ENCODE assay signal across 10 cellular contexts in genomic region chr17:2048805-2049204, GRCh38. TPM values are rescaled to one million over a fixed set of nuclear protein-coding genes. Genes with fewer than 3 reads are reported as not detected.
DNase-seq lines count a peak whose midpoint lies in the region; ATAC-seq, FAIRE-seq and TF ChIP-seq lines count a peak whose summit lies in the region.
"Had no signal": no experiment of that assay in that cellular context is flagged by ENCODE, and none has a peak within 500 bp of the region (broad histone marks: within the 10 kb centered on the region; RNA-seq: fewer than 3 reads in every experiment).

No MANE protein-coding gene starts in this region.

- peak overlapping the region; percentile 60 to 82 (median 76) for H3K4me3 Mint-ChIP-seq in IgD-negative memory B cell
- H3K4me3 Mint-ChIP-seq in naive thymus-derived CD8-positive, alpha-beta T cell, result peak overlapping the region; percentile 34 to 79 (median 67)

- H3K27me3 Mint-ChIP-seq in IgD-negative memory B cell, result peaks cover 9% of the 10 kb centered on the region
- H3K27me3 Mint-ChIP-seq in naive thymus-derived CD8-positive, alpha-beta T cell, result peaks cover 0 to 12% (median 5%) of the 10 kb centered on the region in 5 donors

- H3K27ac ChIP-seq in brain microvascular endothelial cell, result no peak overlapping the region

- no peak for TF ChIP-seq CTCF in AG10803 (conservative IDR thresholded peaks at IDR 0.05; ENCODE audit: low read length)
- no peak for TF ChIP-seq CTCF in brain microvascular endothelial cell (IDR thresholded peaks at IDR 0.05; ENCODE audit: low read depth, low read length, missing control alignments)

- DNase-seq in AG10803 (ENCODE audit: low read depth), result no peak
- DNase-seq in brain microvascular endothelial cell, result no peak
- no peak for DNase-seq in naive thymus-derived CD8-positive, alpha-beta T cell
- no peak for DNase-seq in stimulated activated CD4-positive, alpha-beta T cell treated with anti-CD3 and anti-CD28 coated beads, Interleukin-12 subunit alpha, Interleukin-12 subunit beta, amount 100 ng/mL, for 4 hours
- no peak for DNase-seq in frontal cortex (ENCODE audit: low spot score in 2 of 2)
- DNase-seq in COR-L47 (lab: John Stamatoyannopoulos, UW), result no peak
- DNase-seq: activated CD4-positive, alpha-beta T cell treated with anti-CD3 and anti-CD28 coated beads, Interleukin-2, amount 50 U/mL, for 4 hours; NCI-H774 had no signal

- H3K27me3 ChIP-seq in brain microvascular endothelial cell (replicated peaks), result no peaks in the 10 kb centered on the region

- peaks cover 1% of the 10 kb centered on the region for H3K36me3 Mint-ChIP-seq in IgD-negative memory B cell
- peaks cover 0 to 6% (median 0%) of the 10 kb centered on the region in 3 donors for H3K36me3 Mint-ChIP-seq in naive thymus-derived CD8-positive, alpha-beta T cell

- no peak for FAIRE-seq in frontal cortex (lab: Jason Lieb, UNC)

- H3K4me3 ChIP-seq in AG10803 (ENCODE audit: low read length), result peak overlapping the region; percentile 77
- H3K4me3 ChIP-seq in brain microvascular endothelial cell (ENCODE audit: low read depth, low read length), result peak overlapping the region; percentile 67

- H3K27ac Mint-ChIP-seq in IgD-negative memory B cell, result peak overlapping the region in 1 of 3 donors; percentile 96
- H3K27ac Mint-ChIP-seq in naive thymus-derived CD8-positive, alpha-beta T cell, result peak overlapping the region in 6 of 10 donors; percentile 35 to 85 (median 62)

- no peaks in the 10 kb centered on the region for H3K9me3 Mint-ChIP-seq in IgD-negative memory B cell
- H3K9me3 Mint-ChIP-seq in naive thymus-derived CD8-positive, alpha-beta T cell, result no peaks in the 10 kb centered on the region

- no peaks in the 10 kb centered on the region for H3K36me3 ChIP-seq in brain microvascular endothelial cell (replicated peaks)

- POLR2A ChIA-PET in naive thymus-derived CD8-positive, alpha-beta T cell (lab: Charles Lee), result interaction anchor here (1.3 to 1.9 kb wide), 4 partner anchors 9 to 221 kb away, joined by 3 to 6 read pairs (median 4); no protein-coding TSS in a partner anchor

- no peak for ATAC-seq in naive thymus-derived CD8-positive, alpha-beta T cell
- ATAC-seq in GM21515 (IDR thresholded peaks at IDR 0.05; ENCODE audit: unreplicated experiment), result no peak

- peaks cover 3 to 6% (median 4%) of the 10 kb centered on the region in 3 donors for H3K4me1 Mint-ChIP-seq in IgD-negative memory B cell
- peaks cover 12 to 33% (median 24%) of the 10 kb centered on the region in 4 donors for H3K4me1 Mint-ChIP-seq in naive thymus-derived CD8-positive, alpha-beta T cell

- in situ Hi-C loops in brain microvascular endothelial cell (cut with HindIII; ENCODE audit: low pct_ligation_motif_present, low sequenced_read_pairs), result no loop called here

RNA-seq across cellular contexts. Expression of gene HIC1, which starts 6.1 kb away (rescaled TPM):
- polyA plus RNA-seq in IgD-negative memory B cell, result 0.88 TPM
- 1 to 10 TPM; 1.5 to 1.6 TPM for total RNA-seq in naive thymus-derived CD8-positive, alpha-beta T cell
- under 1 TPM in 2 of 3 donors, not detected in 1; 0.08 to 0.10 TPM for polyA plus RNA-seq in naive thymus-derived CD8-positive, alpha-beta T cell
- 3.3 TPM for total RNA-seq in frontal cortex

RNA-seq across cellular contexts. Expression of gene OVCA2, which starts 7.0 kb away (rescaled TPM):
- polyA plus RNA-seq in IgD-negative memory B cell, result 62.5 TPM
- total RNA-seq in naive thymus-derived CD8-positive, alpha-beta T cell, result 10 to 100 TPM; 30.8 to 32.6 TPM
- 10 to 100 TPM; 43.9 to 49.1 (median 45.8) TPM for polyA plus RNA-seq in naive thymus-derived CD8-positive, alpha-beta T cell
- total RNA-seq in frontal cortex, result 14.7 TPM

RNA-seq across cellular contexts. Expression of gene DPH1, which starts 18.9 kb away (rescaled TPM):
- polyA plus RNA-seq in IgD-negative memory B cell, result 34.4 TPM
- total RNA-seq in naive thymus-derived CD8-positive, alpha-beta T cell, result 100 to 1,000 TPM; 124 TPM
- 10 to 100 TPM; 26.6 to 47.0 (median 35.5) TPM for polyA plus RNA-seq in naive thymus-derived CD8-positive, alpha-beta T cell
- 21.6 TPM for total RNA-seq in frontal cortex

RNA-seq across cellular contexts. Expression of gene RTN4RL1, which starts 23.7 kb away (rescaled TPM):
- 0.44 TPM for polyA plus RNA-seq in IgD-negative memory B cell
- total RNA-seq in naive thymus-derived CD8-positive, alpha-beta T cell, result under 1 TPM; 0.41 to 0.57 TPM
- polyA plus RNA-seq in naive thymus-derived CD8-positive, alpha-beta T cell, result under 1 TPM; 0.25 to 0.44 (median 0.35) TPM
- total RNA-seq in frontal cortex, result 20.4 TPM
